In the genomic region with DNA sequence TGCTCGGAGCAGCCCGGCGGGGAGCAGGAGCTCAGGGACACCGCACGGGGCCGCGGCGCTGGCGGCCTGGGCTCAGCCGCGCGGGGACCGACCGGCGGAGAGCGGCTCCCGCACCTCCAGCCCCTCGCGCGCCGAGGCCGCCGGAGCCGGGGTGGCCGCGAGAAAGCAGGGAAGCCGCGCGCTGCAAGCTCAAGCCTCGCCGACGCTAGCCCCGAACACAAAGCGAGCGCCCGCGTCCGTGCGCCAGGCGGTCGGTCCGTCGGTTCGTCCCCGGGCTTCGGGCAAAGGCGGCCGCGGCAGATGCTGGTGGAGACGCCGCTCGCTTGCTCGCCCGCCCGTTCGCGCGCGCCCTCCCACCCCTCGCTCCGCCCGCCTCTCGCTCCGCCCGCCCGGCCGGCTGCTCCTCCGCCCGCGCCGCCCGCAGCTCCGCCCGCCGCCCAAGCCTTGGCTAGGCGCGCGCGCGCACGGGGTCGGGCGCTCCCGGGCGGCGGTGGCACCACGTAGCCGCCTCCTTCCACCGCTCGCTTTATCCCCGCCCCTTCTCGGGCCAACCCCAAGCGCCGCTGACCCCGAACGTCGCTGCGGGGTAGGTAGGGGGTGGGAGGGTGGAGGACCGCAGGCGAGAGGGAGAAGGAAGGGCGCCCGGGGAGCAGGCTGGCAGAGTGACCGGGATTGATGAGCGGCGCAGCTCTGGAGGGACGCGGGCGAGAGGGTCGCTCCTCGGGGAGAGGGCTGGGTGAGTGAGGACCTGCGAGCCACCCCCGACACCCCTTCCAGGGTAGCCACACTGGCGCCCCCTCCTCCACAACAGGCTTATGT, we compare ENCODE assay signal across 9 cellular contexts. TPM values are rescaled to one million over a fixed set of nuclear protein-coding genes. Genes with fewer than 3 reads are reported as not detected.
DNase-seq lines count a peak whose midpoint lies in the region; ATAC-seq, FAIRE-seq and TF ChIP-seq lines count a peak whose summit lies in the region.
"Had no signal": no experiment of that assay in that cellular context is flagged by ENCODE, and none has a peak within 500 bp of the region (broad histone marks: within the 10 kb centered on the region; RNA-seq: fewer than 3 reads in every experiment).

TSS of gene TSPAN5 (minus strand) at position 325 of the 819 bp plus-strand sequence.

- no peak for FAIRE-seq in RCC 7860 (lab: Jason Lieb, UNC)
- FAIRE-seq: islet of Langerhans had no signal

- peak within 1 kb of the TSS; percentile 95 for H3K27ac Mint-ChIP-seq in activated T-helper 1 cell treated with anti-CD3 and anti-CD28 coated beads, Interleukin-12 subunit alpha, Interleukin-12 subunit beta, Interleukin-2, Interleukin-4 antibody, amounts not matched to agents 30 ng/mL and 10 ng/mL and 1 ng/mL, durations not matched to agents 14 hours and 24 hours and 36 hours
- H3K27ac Mint-ChIP-seq in naive B cell = peak within 1 kb of the TSS; percentile 44 to 99 (median 88)

- ATAC-seq in naive B cell (ENCODE audit: low read depth in 2 of 2) = peak; percentile 68 to 73

- TF ChIP-seq CTCF in GM20000 (IDR thresholded peaks at IDR 0.05; ENCODE audit: extremely low read depth, missing control alignments) = no peak

- DNase-seq in COLO668 (lab: John Stamatoyannopoulos, UW; ENCODE audit: unreplicated experiment) = peak; percentile 89
- DNase-seq in GM20000 (ENCODE audit: low spot score) = peak; percentile 88
- DNase-seq in HPDE6-E6E7 (ENCODE audit: extremely low spot score) = peak; percentile 58
- peak; percentile 60 for DNase-seq in RCC 7860 (ENCODE audit: low spot score)
- peak; percentile 80 for DNase-seq in activated T-helper 1 cell treated with anti-CD3 and anti-CD28 coated beads, Interleukin-12 subunit alpha, Interleukin-12 subunit beta, Interleukin-2, Interleukin-4 antibody, amounts not matched to agents 30 ng/mL and 10 ng/mL and 1 ng/mL, durations not matched to agents 14 hours and 24 hours and 36 hours (ENCODE audit: low spot score)
- peak; percentile 89 for DNase-seq in fibroblast of gingiva (ENCODE audit: low read depth)
- peak; percentile 78 for DNase-seq in naive B cell
- DNase-seq in stimulated activated CD8-positive, alpha-beta memory T cell treated with anti-CD3 and anti-CD28 coated beads, Interleukin-7, amount 100 ng/mL, for 48 hours (ENCODE audit: extremely low read depth in 1 of 2, low read depth in 1 of 2) = peak; percentile 74 to 78

- peak within 1 kb of the TSS; percentile 96 for H3K4me3 Mint-ChIP-seq in activated T-helper 1 cell treated with anti-CD3 and anti-CD28 coated beads, Interleukin-12 subunit alpha, Interleukin-12 subunit beta, Interleukin-2, Interleukin-4 antibody, amounts not matched to agents 30 ng/mL and 10 ng/mL and 1 ng/mL, durations not matched to agents 14 hours and 24 hours and 36 hours
- H3K4me3 Mint-ChIP-seq in naive B cell = peak within 1 kb of the TSS; percentile 90 to 98 (median 92)

- H3K36me3 Mint-ChIP-seq in activated T-helper 1 cell treated with anti-CD3 and anti-CD28 coated beads, Interleukin-12 subunit alpha, Interleukin-12 subunit beta, Interleukin-2, Interleukin-4 antibody, amounts not matched to agents 30 ng/mL and 10 ng/mL and 1 ng/mL, durations not matched to agents 14 hours and 24 hours and 36 hours (ENCODE audit: low read depth) = peaks cover 15% of the 10 kb centered on the region
- H3K36me3 Mint-ChIP-seq in naive B cell = no peaks in the 10 kb centered on the region

- H3K27me3 Mint-ChIP-seq in activated T-helper 1 cell treated with anti-CD3 and anti-CD28 coated beads, Interleukin-12 subunit alpha, Interleukin-12 subunit beta, Interleukin-2, Interleukin-4 antibody, amounts not matched to agents 30 ng/mL and 10 ng/mL and 1 ng/mL, durations not matched to agents 14 hours and 24 hours and 36 hours (ENCODE audit: insufficient read depth) = no peaks in the 10 kb centered on the region
- H3K27me3 Mint-ChIP-seq in naive B cell = peaks cover 0 to 10% (median 8%) of the 10 kb centered on the region in 3 donors

- intact Hi-C loops in activated T-helper 1 cell treated with anti-CD3 and anti-CD28 coated beads, Interleukin-12 subunit alpha, Interleukin-12 subunit beta, Interleukin-2, Interleukin-4 antibody, amounts not matched to agents 30 ng/mL and 10 ng/mL and 1 ng/mL, durations not matched to agents 14 hours and 24 hours and 36 hours (cut with micrococcal nuclease) = loop anchor here (1.0 kb wide), 5 partner anchors 56 to 515 kb away; partner anchors contain the start of genes METAP1 and STPG2

- no peaks in the 10 kb centered on the region for H3K9me3 Mint-ChIP-seq in activated T-helper 1 cell treated with anti-CD3 and anti-CD28 coated beads, Interleukin-12 subunit alpha, Interleukin-12 subunit beta, Interleukin-2, Interleukin-4 antibody, amounts not matched to agents 30 ng/mL and 10 ng/mL and 1 ng/mL, durations not matched to agents 14 hours and 24 hours and 36 hours
- H3K9me3 Mint-ChIP-seq in naive B cell = no peaks in the 10 kb centered on the region

- H3K4me1 Mint-ChIP-seq in activated T-helper 1 cell treated with anti-CD3 and anti-CD28 coated beads, Interleukin-12 subunit alpha, Interleukin-12 subunit beta, Interleukin-2, Interleukin-4 antibody, amounts not matched to agents 30 ng/mL and 10 ng/mL and 1 ng/mL, durations not matched to agents 14 hours and 24 hours and 36 hours (ENCODE audit: low read depth) = peaks cover 82% of the 10 kb centered on the region
- peaks cover 43 to 54% (median 47%) of the 10 kb centered on the region in 3 donors for H3K4me1 Mint-ChIP-seq in naive B cell

RNA-seq across cellular contexts. Expression of gene TSPAN5, which starts in this region (rescaled TPM):
- total RNA-seq in activated T-helper 1 cell treated with anti-CD3 and anti-CD28 coated beads, Interleukin-12 subunit alpha, Interleukin-12 subunit beta, Interleukin-2, Interleukin-4 antibody, amounts not matched to agents 30 ng/mL and 10 ng/mL and 1 ng/mL, durations not matched to agents 14 hours and 24 hours and 36 hours = 34.1 and 35.5 TPM in 2 replicates
- polyA plus RNA-seq in naive B cell (ENCODE audit: low read depth in 6 of 6) = 10 to 100 TPM in 1 of 6 donors, 1 to 10 TPM in 5; 3.9 to 10.2 (median 8.8) TPM

Comparison
In these comparisons a context has a peak if more than half of its experiments do, and no peak if none do; other contexts are left out.
1. Peak in every context shown above with its lines: DNase-seq and ATAC-seq.